Comparison of ENCODE assay signal across 1 cellular context in the genomic region with DNA sequence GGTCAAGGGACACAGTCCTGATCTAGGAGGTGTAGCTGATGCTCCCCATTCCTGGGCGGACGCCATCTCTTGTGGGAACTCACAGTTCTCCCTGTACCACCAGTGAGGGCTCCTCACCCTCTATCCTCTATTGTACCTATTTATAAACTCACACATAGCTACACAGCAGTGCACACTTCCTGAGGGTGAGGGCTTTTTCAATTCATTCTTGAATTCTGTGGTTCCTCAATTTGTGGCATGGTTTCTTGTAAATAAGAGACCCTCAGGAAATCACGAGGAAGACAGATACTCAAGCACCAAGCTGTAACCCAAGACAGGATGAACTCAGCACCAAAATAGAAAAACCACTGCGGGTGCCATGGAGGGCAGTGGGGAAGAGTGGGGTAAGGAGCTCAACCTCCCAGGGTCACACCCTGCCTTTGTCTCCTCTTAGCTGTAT.
TF ChIP-seq lines count a peak whose summit lies in the region.

No MANE protein-coding gene starts in this region.

TF ChIP-seq in H1, 55 proteins besides CTCF, POLR2A, EP300 and RAD21 (continued from another document):
- TF ChIP-seq, protein P1, sequence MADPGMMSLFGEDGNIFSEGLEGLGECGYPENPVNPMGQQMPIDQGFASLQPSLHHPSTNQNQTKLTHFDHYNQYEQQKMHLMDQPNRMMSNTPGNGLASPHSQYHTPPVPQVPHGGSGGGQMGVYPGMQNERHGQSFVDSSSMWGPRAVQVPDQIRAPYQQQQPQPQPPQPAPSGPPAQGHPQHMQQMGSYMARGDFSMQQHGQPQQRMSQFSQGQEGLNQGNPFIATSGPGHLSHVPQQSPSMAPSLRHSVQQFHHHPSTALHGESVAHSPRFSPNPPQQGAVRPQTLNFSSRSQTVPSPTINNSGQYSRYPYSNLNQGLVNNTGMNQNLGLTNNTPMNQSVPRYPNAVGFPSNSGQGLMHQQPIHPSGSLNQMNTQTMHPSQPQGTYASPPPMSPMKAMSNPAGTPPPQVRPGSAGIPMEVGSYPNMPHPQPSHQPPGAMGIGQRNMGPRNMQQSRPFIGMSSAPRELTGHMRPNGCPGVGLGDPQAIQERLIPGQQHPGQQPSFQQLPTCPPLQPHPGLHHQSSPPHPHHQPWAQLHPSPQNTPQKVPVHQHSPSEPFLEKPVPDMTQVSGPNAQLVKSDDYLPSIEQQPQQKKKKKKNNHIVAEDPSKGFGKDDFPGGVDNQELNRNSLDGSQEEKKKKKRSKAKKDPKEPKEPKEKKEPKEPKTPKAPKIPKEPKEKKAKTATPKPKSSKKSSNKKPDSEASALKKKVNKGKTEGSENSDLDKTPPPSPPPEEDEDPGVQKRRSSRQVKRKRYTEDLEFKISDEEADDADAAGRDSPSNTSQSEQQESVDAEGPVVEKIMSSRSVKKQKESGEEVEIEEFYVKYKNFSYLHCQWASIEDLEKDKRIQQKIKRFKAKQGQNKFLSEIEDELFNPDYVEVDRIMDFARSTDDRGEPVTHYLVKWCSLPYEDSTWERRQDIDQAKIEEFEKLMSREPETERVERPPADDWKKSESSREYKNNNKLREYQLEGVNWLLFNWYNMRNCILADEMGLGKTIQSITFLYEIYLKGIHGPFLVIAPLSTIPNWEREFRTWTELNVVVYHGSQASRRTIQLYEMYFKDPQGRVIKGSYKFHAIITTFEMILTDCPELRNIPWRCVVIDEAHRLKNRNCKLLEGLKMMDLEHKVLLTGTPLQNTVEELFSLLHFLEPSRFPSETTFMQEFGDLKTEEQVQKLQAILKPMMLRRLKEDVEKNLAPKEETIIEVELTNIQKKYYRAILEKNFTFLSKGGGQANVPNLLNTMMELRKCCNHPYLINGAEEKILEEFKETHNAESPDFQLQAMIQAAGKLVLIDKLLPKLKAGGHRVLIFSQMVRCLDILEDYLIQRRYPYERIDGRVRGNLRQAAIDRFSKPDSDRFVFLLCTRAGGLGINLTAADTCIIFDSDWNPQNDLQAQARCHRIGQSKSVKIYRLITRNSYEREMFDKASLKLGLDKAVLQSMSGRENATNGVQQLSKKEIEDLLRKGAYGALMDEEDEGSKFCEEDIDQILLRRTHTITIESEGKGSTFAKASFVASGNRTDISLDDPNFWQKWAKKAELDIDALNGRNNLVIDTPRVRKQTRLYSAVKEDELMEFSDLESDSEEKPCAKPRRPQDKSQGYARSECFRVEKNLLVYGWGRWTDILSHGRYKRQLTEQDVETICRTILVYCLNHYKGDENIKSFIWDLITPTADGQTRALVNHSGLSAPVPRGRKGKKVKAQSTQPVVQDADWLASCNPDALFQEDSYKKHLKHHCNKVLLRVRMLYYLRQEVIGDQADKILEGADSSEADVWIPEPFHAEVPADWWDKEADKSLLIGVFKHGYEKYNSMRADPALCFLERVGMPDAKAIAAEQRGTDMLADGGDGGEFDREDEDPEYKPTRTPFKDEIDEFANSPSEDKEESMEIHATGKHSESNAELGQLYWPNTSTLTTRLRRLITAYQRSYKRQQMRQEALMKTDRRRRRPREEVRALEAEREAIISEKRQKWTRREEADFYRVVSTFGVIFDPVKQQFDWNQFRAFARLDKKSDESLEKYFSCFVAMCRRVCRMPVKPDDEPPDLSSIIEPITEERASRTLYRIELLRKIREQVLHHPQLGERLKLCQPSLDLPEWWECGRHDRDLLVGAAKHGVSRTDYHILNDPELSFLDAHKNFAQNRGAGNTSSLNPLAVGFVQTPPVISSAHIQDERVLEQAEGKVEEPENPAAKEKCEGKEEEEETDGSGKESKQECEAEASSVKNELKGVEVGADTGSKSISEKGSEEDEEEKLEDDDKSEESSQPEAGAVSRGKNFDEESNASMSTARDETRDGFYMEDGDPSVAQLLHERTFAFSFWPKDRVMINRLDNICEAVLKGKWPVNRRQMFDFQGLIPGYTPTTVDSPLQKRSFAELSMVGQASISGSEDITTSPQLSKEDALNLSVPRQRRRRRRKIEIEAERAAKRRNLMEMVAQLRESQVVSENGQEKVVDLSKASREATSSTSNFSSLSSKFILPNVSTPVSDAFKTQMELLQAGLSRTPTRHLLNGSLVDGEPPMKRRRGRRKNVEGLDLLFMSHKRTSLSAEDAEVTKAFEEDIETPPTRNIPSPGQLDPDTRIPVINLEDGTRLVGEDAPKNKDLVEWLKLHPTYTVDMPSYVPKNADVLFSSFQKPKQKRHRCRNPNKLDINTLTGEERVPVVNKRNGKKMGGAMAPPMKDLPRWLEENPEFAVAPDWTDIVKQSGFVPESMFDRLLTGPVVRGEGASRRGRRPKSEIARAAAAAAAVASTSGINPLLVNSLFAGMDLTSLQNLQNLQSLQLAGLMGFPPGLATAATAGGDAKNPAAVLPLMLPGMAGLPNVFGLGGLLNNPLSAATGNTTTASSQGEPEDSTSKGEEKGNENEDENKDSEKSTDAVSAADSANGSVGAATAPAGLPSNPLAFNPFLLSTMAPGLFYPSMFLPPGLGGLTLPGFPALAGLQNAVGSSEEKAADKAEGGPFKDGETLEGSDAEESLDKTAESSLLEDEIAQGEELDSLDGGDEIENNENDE (IDR thresholded peaks at IDR 0.05; ENCODE audit: insufficient replicate concordance, low read length): no peak
- TF ChIP-seq GTF2F1 (IDR thresholded peaks at IDR 0.05; ENCODE audit: borderline replicate concordance, low read depth, low read length): no peak
- no peak for TF ChIP-seq RXRA (IDR thresholded peaks at IDR 0.05; ENCODE audit: insufficient read depth, low read depth, low read length)
- TF ChIP-seq, protein P2, sequence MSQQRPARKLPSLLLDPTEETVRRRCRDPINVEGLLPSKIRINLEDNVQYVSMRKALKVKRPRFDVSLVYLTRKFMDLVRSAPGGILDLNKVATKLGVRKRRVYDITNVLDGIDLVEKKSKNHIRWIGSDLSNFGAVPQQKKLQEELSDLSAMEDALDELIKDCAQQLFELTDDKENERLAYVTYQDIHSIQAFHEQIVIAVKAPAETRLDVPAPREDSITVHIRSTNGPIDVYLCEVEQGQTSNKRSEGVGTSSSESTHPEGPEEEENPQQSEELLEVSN (IDR thresholded peaks at IDR 0.05): no peak
- TF ChIP-seq CBX8 (IDR thresholded peaks at IDR 0.05; ENCODE audit: borderline replicate concordance, low read depth, low read length): no peak
- no peak for TF ChIP-seq RNF2 (IDR thresholded peaks at IDR 0.05; ENCODE audit: borderline replicate concordance, low read depth, low read length, missing control alignments, poor library complexity, severe bottlenecking)
- TF ChIP-seq SIRT6 (IDR thresholded peaks at IDR 0.05; ENCODE audit: low read length): no peak
TF ChIP-seq in H1: peak in this region for 0.
